In the genomic region with DNA sequence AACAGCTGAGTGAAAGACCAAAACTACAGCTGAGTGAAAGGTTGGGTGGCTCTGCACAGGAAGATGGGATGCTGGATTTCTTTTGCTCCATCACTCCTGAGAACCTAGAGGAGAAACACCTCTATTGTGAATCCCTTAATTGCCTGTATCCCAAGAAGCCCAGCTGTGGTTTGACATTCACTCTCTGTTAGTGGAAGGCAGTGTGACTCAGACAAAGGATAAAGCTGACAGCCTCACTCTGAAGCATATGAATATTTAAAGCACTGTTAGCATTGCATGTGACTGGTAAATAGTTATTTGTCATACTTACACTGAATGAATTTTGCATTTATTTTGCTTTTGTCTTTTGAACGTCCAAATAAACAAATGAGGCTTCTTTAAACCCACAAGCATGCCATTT, we compare ENCODE assay signal across 17 cellular contexts.
DNase-seq lines count a peak whose midpoint lies in the region; ATAC-seq, FAIRE-seq and TF ChIP-seq lines count a peak whose summit lies in the region.
"Had no signal": no experiment of that assay in that cellular context is flagged by ENCODE, and none has a peak within 500 bp of the region (broad histone marks: within the 10 kb centered on the region; RNA-seq: fewer than 3 reads in every experiment).

No MANE protein-coding gene starts in this region.

- H3K9me3 ChIP-seq in astrocyte (ENCODE audit: insufficient read depth, low read depth, low read length) (no peaks in the 10 kb centered on the region), esophagus squamous epithelium (no peaks in the 10 kb centered on the region)
- H3K9me3 ChIP-seq: uterus had no signal

- H3K27ac ChIP-seq in astrocyte (ENCODE audit: low read depth, low read length) (no peak overlapping the region), esophagus squamous epithelium (no peak overlapping the region)
- H3K27ac ChIP-seq: uterus, WERI-Rb-1 had no signal

- ATAC-seq in activated CD4-positive, CD25-positive, alpha-beta regulatory T cell treated with anti-CD3 and anti-CD28 coated beads, Interleukin-2, amount 50 U/mL, for 24 hours, result peak; percentile 34
- ATAC-seq in GM18502 (IDR thresholded peaks at IDR 0.05; ENCODE audit: poor library complexity, unreplicated experiment), result no peak
- ATAC-seq: activated naive CD8-positive, alpha-beta T cell treated with anti-CD3 and anti-CD28 coated beads, Interleukin-2, amount 50 U/mL, for 24 hours had no signal

- intact Hi-C loops in esophagus squamous epithelium (cut with DNase I), result no loop called here

- no peak overlapping the region for H2AFZ ChIP-seq in astrocyte (ENCODE audit: low read depth, low read length)

- H3K9ac ChIP-seq in astrocyte (ENCODE audit: low read length), result no peak overlapping the region

- no peaks in the 10 kb centered on the region for H3K9me3 Mint-ChIP-seq in astrocyte (ENCODE audit: unreplicated experiment)

- H3K4me2 ChIP-seq in astrocyte (ENCODE audit: low read length), result no peak overlapping the region

- no peak overlapping the region for H3K4me3 ChIP-seq in astrocyte (ENCODE audit: insufficient read depth, low read depth, low read length)
- no peak overlapping the region for H3K4me3 ChIP-seq in esophagus squamous epithelium
- H3K4me3 ChIP-seq: uterus had no signal

- H3K4me1 Mint-ChIP-seq in astrocyte (ENCODE audit: low read depth, unreplicated experiment), result peaks cover 15% of the 10 kb centered on the region

- H3K4me1 ChIP-seq in astrocyte (ENCODE audit: insufficient read depth, low read length) (peaks cover 8% of the 10 kb centered on the region), esophagus squamous epithelium (no peaks in the 10 kb centered on the region)
- H3K4me1 ChIP-seq: uterus had no signal

- no peak for TF ChIP-seq POLR2A in esophagus squamous epithelium (IDR thresholded peaks at IDR 0.05)

- WGBS in esophagus squamous epithelium, 2 donors, result 33 to 35% methylated on average over 1 of the region's 1 CpG

- no peaks in the 10 kb centered on the region for H3K79me2 ChIP-seq in astrocyte (ENCODE audit: insufficient read depth, low read length)

- H3K27me3 ChIP-seq in astrocyte (ENCODE audit: insufficient read depth, low read length) (no peaks in the 10 kb centered on the region), esophagus squamous epithelium (no peaks in the 10 kb centered on the region)
- H3K27me3 ChIP-seq: uterus had no signal

- no peaks in the 10 kb centered on the region for H4K20me1 ChIP-seq in astrocyte (ENCODE audit: insufficient read depth, low read length)

- H3K36me3 ChIP-seq in astrocyte (ENCODE audit: insufficient read depth, low read length) (no peaks in the 10 kb centered on the region), esophagus squamous epithelium (no peaks in the 10 kb centered on the region)
- H3K36me3 ChIP-seq: uterus, WERI-Rb-1 had no signal

- H3K4me3 Mint-ChIP-seq in astrocyte (ENCODE audit: unreplicated experiment), result no peak overlapping the region
- H3K4me3 Mint-ChIP-seq: activated naive CD8-positive, alpha-beta T cell treated with anti-CD3 and anti-CD28 coated beads, Interleukin-2, amount 50 U/mL, for 24 hours had no signal

- H3K36me3 Mint-ChIP-seq in astrocyte (ENCODE audit: low read depth, unreplicated experiment), result no peaks in the 10 kb centered on the region

- TF ChIP-seq CTCF in astrocyte (IDR thresholded peaks at IDR 0.05; ENCODE audit: insufficient read depth, low read depth, low read length), result no peak
- no peak for TF ChIP-seq CTCF in esophagus squamous epithelium (IDR thresholded peaks at IDR 0.05)

- DNase-seq in activated CD4-positive, CD25-positive, alpha-beta regulatory T cell treated with anti-CD3 and anti-CD28 coated beads, Interleukin-2, amount 50 U/mL, for 72 hours, result no peak
- peak; percentile 63 for DNase-seq in astrocyte (ENCODE audit: low read depth)
- DNase-seq in foreskin melanocyte, result peak; percentile 17
- peak; percentile 63 for DNase-seq in superior temporal gyrus (ENCODE audit: extremely low spot score)
- DNase-seq in esophagus squamous epithelium (lab: John Stamatoyannopoulos, UW), result no peak
- DNase-seq in 8988T, result no peak
- DNase-seq: ACHN; activated naive CD8-positive, alpha-beta T cell treated with anti-CD3 and anti-CD28 coated beads, Interleukin-2, amount 50 U/mL, for 24 hours; effector CD4-positive, alpha-beta T cell; GOT3; NCI-H1417 treated with DMSO at 0.1 percent for 48 hours; NCI-H774; uterus; WERI-Rb-1 had no signal

- FAIRE-seq in astrocyte (lab: Jason Lieb, UNC), result peak; percentile 73
- FAIRE-seq: GM12891 had no signal

- no peaks in the 10 kb centered on the region for H3K27me3 Mint-ChIP-seq in astrocyte (ENCODE audit: low read depth, unreplicated experiment)
- H3K27me3 Mint-ChIP-seq: activated naive CD8-positive, alpha-beta T cell treated with anti-CD3 and anti-CD28 coated beads, Interleukin-2, amount 50 U/mL, for 24 hours had no signal

- no peak overlapping the region for H3K27ac Mint-ChIP-seq in astrocyte (ENCODE audit: unreplicated experiment)
- H3K27ac Mint-ChIP-seq: activated naive CD8-positive, alpha-beta T cell treated with anti-CD3 and anti-CD28 coated beads, Interleukin-2, amount 50 U/mL, for 24 hours had no signal

Comparison
In these comparisons a context has a peak if more than half of its experiments do, and no peak if none do; other contexts are left out.
1. DNase-seq: peak in astrocyte (single experiment), foreskin melanocyte (single experiment) and superior temporal gyrus (single experiment); none in activated CD4-positive, CD25-positive, alpha-beta regulatory T cell treated with anti-CD3 and anti-CD28 coated beads, Interleukin-2, amount 50 U/mL, for 72 hours (single experiment), esophagus squamous epithelium (single experiment) and 8988T (single experiment).